Comparison of ENCODE assay signal across 12 cellular contexts in genomic region chr10:63199716-63200115, GRCh38.
"Had no signal": no experiment of that assay in that cellular context is flagged by ENCODE, and none has a peak within 500 bp of the region (broad histone marks: within the 10 kb centered on the region; RNA-seq: fewer than 3 reads in every experiment).

No MANE protein-coding gene starts in this region.

- H3K27me3 ChIP-seq: heart right ventricle, left lung had no signal

- H3K27me3 Mint-ChIP-seq: activated CD4-positive, alpha-beta memory T cell treated with anti-CD3 and anti-CD28 coated beads, Interleukin-2, amount 10 ng/mL, durations not matched to agents 7 days and 5 days had no signal

- H3K27ac Mint-ChIP-seq: activated CD4-positive, alpha-beta memory T cell treated with anti-CD3 and anti-CD28 coated beads, Interleukin-2, amount 10 ng/mL, durations not matched to agents 7 days and 5 days had no signal

- H3K4me3 Mint-ChIP-seq: activated CD4-positive, alpha-beta memory T cell treated with anti-CD3 and anti-CD28 coated beads, Interleukin-2, amount 10 ng/mL, durations not matched to agents 7 days and 5 days had no signal

- H3K9me3 ChIP-seq: heart right ventricle, left lung had no signal

- DNase-seq: activated CD4-positive, alpha-beta memory T cell treated with anti-CD3 and anti-CD28 coated beads, Interleukin-2, amount 10 ng/mL, durations not matched to agents 7 days and 5 days; activated CD4-positive, CD25-positive, alpha-beta regulatory T cell treated with anti-CD3 and anti-CD28 coated beads, Interleukin-2, amount 50 U/mL, for 72 hours; activated gamma-delta T cell; activated T-cell treated with anti-CD3 and anti-CD28 coated beads, Interleukin-2, amount 50 U/mL, for 48 hours; central memory CD4-positive, alpha-beta T cell; cortex of kidney; effector CD8-positive, alpha-beta T cell; heart right ventricle; left lung; T-helper 2 cell; trophoblast cell had no signal

- H3K27ac ChIP-seq: heart right ventricle, left lung, skin epidermis had no signal

- H3K9me3 Mint-ChIP-seq: activated CD4-positive, alpha-beta memory T cell treated with anti-CD3 and anti-CD28 coated beads, Interleukin-2, amount 10 ng/mL, durations not matched to agents 7 days and 5 days had no signal

- ATAC-seq: left lung had no signal
